In the genomic region with DNA sequence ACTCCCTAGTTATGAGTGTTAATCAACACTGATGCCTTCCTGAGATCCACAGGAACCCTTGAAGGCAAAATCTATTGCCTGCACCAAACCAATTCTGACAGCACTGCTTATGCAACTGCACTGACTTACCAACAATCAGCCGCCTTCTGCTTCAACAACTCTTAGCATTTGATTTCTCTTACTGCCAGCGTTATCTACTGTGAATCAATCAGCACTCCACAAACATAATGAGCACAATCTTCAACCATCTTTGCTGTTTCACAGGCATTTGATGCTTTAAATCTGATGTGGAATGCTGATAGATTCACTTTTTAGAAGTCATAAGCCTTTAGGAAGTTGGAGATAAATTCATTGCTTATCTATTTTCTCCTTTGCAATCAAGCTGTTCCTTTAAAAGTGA, we compare ENCODE assay signal across 1 cellular context. TPM values are rescaled to one million over a fixed set of nuclear protein-coding genes. Genes with fewer than 3 reads are reported as not detected.
"Had no signal": no experiment of that assay in that cellular context is flagged by ENCODE, and none has a peak within 500 bp of the region (broad histone marks: within the 10 kb centered on the region; RNA-seq: fewer than 3 reads in every experiment).

No MANE protein-coding gene starts in this region.

RNA-seq across cellular contexts. Expression of a gene that starts 41.2 kb away (rescaled TPM):
- polyA plus RNA-seq: cardiac muscle cell had no signal
